13 cellular contexts compared by ENCODE assay signal in genomic region chr14:39097159-39097558, GRCh38. TPM values are rescaled to one million over a fixed set of nuclear protein-coding genes. Genes with fewer than 3 reads are reported as not detected.
DNase-seq lines count a peak whose midpoint lies in the region; ATAC-seq and TF ChIP-seq lines count a peak whose summit lies in the region.
"Had no signal": no experiment of that assay in that cellular context is flagged by ENCODE, and none has a peak within 500 bp of the region (broad histone marks: within the 10 kb centered on the region; RNA-seq: fewer than 3 reads in every experiment).

No MANE protein-coding gene starts in this region.

- H3K36me3 Mint-ChIP-seq in activated T-helper 2 cell treated with anti-CD3 and anti-CD28 coated beads, Interferon-gamma antibody, Interleukin-2, Interleukin-4, amounts not matched to agents 10 μg/mL and 5 μg/mL and 100 μg/mL, durations not matched to agents 14 hours and 24 hours and 36 hours (ENCODE audit: low read depth): peaks cover 40% of the 10 kb centered on the region

- peak overlapping the region; percentile 80 for H3K27ac Mint-ChIP-seq in activated T-helper 2 cell treated with anti-CD3 and anti-CD28 coated beads, Interferon-gamma antibody, Interleukin-2, Interleukin-4, amounts not matched to agents 10 μg/mL and 5 μg/mL and 100 μg/mL, durations not matched to agents 14 hours and 24 hours and 36 hours

- no peak overlapping the region for H3K4me3 ChIP-seq in right atrium auricular region
- no peak overlapping the region for H3K4me3 ChIP-seq in thymus (ENCODE audit: low read length)
- no peak overlapping the region for H3K4me3 ChIP-seq in adrenal gland
- H3K4me3 ChIP-seq: dorsolateral prefrontal cortex had no signal

- peaks cover 36% of the 10 kb centered on the region for H3K36me3 ChIP-seq in right atrium auricular region
- H3K36me3 ChIP-seq in thymus (ENCODE audit: control insufficient read depth, insufficient read depth): peaks cover 6% of the 10 kb centered on the region
- H3K36me3 ChIP-seq in adrenal gland (replicated peaks in 1 of 2): peaks cover 0 to 36% of the 10 kb centered on the region in 2 donors

- H3K27me3 ChIP-seq in right atrium auricular region: no peaks in the 10 kb centered on the region
- no peaks in the 10 kb centered on the region for H3K27me3 ChIP-seq in thymus (ENCODE audit: control insufficient read depth, insufficient read depth)
- H3K27me3 ChIP-seq in adrenal gland: no peaks in the 10 kb centered on the region
- H3K27me3 ChIP-seq: dorsolateral prefrontal cortex had no signal

- TF ChIP-seq CTCF in right atrium auricular region (IDR thresholded peaks at IDR 0.05): no peak
- no peak for TF ChIP-seq CTCF in adrenal gland (IDR thresholded peaks at IDR 0.05)

- peak; percentile 20 for ATAC-seq in left ventricle myocardium superior

- peak overlapping the region; percentile 51 for H3K4me3 Mint-ChIP-seq in activated T-helper 2 cell treated with anti-CD3 and anti-CD28 coated beads, Interferon-gamma antibody, Interleukin-2, Interleukin-4, amounts not matched to agents 10 μg/mL and 5 μg/mL and 100 μg/mL, durations not matched to agents 14 hours and 24 hours and 36 hours (ENCODE audit: low read depth)

- H3K9me3 ChIP-seq in right atrium auricular region (no peaks in the 10 kb centered on the region), thymus (ENCODE audit: control insufficient read depth) (no peaks in the 10 kb centered on the region), adrenal gland (replicated peaks in 1 of 3) (peaks cover 0 to 4% (median 0%) of the 10 kb centered on the region in 3 donors)

- no peak for DNase-seq in left ventricle myocardium superior
- no peak for DNase-seq in right atrium auricular region (ENCODE audit: low spot score)
- DNase-seq in activated T-helper 2 cell treated with anti-CD3 and anti-CD28 coated beads, Interferon-gamma antibody, Interleukin-2, Interleukin-4, amounts not matched to agents 10 μg/mL and 5 μg/mL and 100 μg/mL, durations not matched to agents 14 hours and 24 hours and 36 hours (ENCODE audit: low spot score): no peak
- peak; percentile 49 for DNase-seq in iPS-NIHi7 (ENCODE audit: extremely low spot score)
- DNase-seq in NCI-H2227 (lab: John Stamatoyannopoulos, UW; ENCODE audit: unreplicated experiment): no peak
- DNase-seq in NCI-H345 treated with DMSO at 0.1 percent for 48 hours (lab: John Stamatoyannopoulos, UW; ENCODE audit: unreplicated experiment): no peak
- no peak for DNase-seq in adrenal gland
- DNase-seq: activated CD4-positive, CD25-positive, alpha-beta regulatory T cell; dorsolateral prefrontal cortex; Karpas-422; kidney had no signal

- 75% methylated on average over 3 of the region's 3 CpGs for WGBS in thymus
- 51 to 62% (median 55%) methylated on average over 3 of the region's 3 CpGs for WGBS in adrenal gland, 4 donors

- TF ChIP-seq POLR2A in adrenal gland (IDR thresholded peaks at IDR 0.05): no peak

- peaks cover 33% of the 10 kb centered on the region for H3K4me1 Mint-ChIP-seq in activated T-helper 2 cell treated with anti-CD3 and anti-CD28 coated beads, Interferon-gamma antibody, Interleukin-2, Interleukin-4, amounts not matched to agents 10 μg/mL and 5 μg/mL and 100 μg/mL, durations not matched to agents 14 hours and 24 hours and 36 hours (ENCODE audit: low read depth)

- peaks cover 0 to 34% of the 10 kb centered on the region in 2 donors for H3K4me1 ChIP-seq in right atrium auricular region
- H3K4me1 ChIP-seq in thymus (ENCODE audit: control insufficient read depth, insufficient read depth, low read length): no peaks in the 10 kb centered on the region
- peaks cover 0 to 31% of the 10 kb centered on the region in 2 donors for H3K4me1 ChIP-seq in adrenal gland (replicated peaks in 1 of 2)

- intact Hi-C loops in left ventricle myocardium superior (cut with micrococcal nuclease): no loop called here
- intact Hi-C loops in activated T-helper 2 cell treated with anti-CD3 and anti-CD28 coated beads, Interferon-gamma antibody, Interleukin-2, Interleukin-4, amounts not matched to agents 10 μg/mL and 5 μg/mL and 100 μg/mL, durations not matched to agents 14 hours and 24 hours and 36 hours (cut with micrococcal nuclease): loop anchor here (2.0 kb wide), 1 partner anchor 18 kb away; the partner anchor contains the start of gene GEMIN2
- intact Hi-C loops in adrenal gland (cut with DNase I): no loop called here

- H3K27ac ChIP-seq in right atrium auricular region (no peak overlapping the region), thymus (ENCODE audit: low read depth) (peak overlapping the region; percentile 46), adrenal gland (no peak overlapping the region)
- H3K27ac ChIP-seq: C4-2B had no signal

- no peaks in the 10 kb centered on the region for H3K27me3 Mint-ChIP-seq in activated T-helper 2 cell treated with anti-CD3 and anti-CD28 coated beads, Interferon-gamma antibody, Interleukin-2, Interleukin-4, amounts not matched to agents 10 μg/mL and 5 μg/mL and 100 μg/mL, durations not matched to agents 14 hours and 24 hours and 36 hours (ENCODE audit: low read depth)

- no peaks in the 10 kb centered on the region for H3K9me3 Mint-ChIP-seq in activated T-helper 2 cell treated with anti-CD3 and anti-CD28 coated beads, Interferon-gamma antibody, Interleukin-2, Interleukin-4, amounts not matched to agents 10 μg/mL and 5 μg/mL and 100 μg/mL, durations not matched to agents 14 hours and 24 hours and 36 hours

RNA-seq across cellular contexts. Expression of gene SEC23A, which starts 5.9 kb away (rescaled TPM):
- total RNA-seq in left ventricle myocardium superior (85.5 TPM), right atrium auricular region (100 to 1,000 TPM in 1 of 2 donors, 10 to 100 TPM in 1; 85.1 to 104 TPM), adrenal gland (100 to 1,000 TPM in 3 of 8 donors, 10 to 100 TPM in 5; 72.0 to 201 (median 98.1) TPM)
- total RNA-seq in activated T-helper 2 cell treated with anti-CD3 and anti-CD28 coated beads, Interferon-gamma antibody, Interleukin-2, Interleukin-4, amounts not matched to agents 10 μg/mL and 5 μg/mL and 100 μg/mL, durations not matched to agents 14 hours and 24 hours and 36 hours: 76.4 and 86.7 TPM in 2 replicates
- polyA plus RNA-seq in thymus (20.9 TPM), adrenal gland (10 to 100 TPM; 10.9 to 86.2 (median 15.5) TPM)

RNA-seq across cellular contexts. Expression of gene GEMIN2, which starts 17.0 kb away (rescaled TPM):
- 7.7 TPM for total RNA-seq in left ventricle myocardium superior
- total RNA-seq in right atrium auricular region: 10 to 100 TPM in 1 of 2 donors, 1 to 10 TPM in 1; 5.2 to 12.2 TPM
- total RNA-seq in activated T-helper 2 cell treated with anti-CD3 and anti-CD28 coated beads, Interferon-gamma antibody, Interleukin-2, Interleukin-4, amounts not matched to agents 10 μg/mL and 5 μg/mL and 100 μg/mL, durations not matched to agents 14 hours and 24 hours and 36 hours: 22.0 and 22.1 TPM in 2 replicates
- polyA plus RNA-seq in thymus: 18.2 TPM
- 10 to 100 TPM in 4 of 8 donors, 1 to 10 TPM in 4; 1.1 to 18.4 (median 10.1) TPM for total RNA-seq in adrenal gland
- polyA plus RNA-seq in adrenal gland: 10 to 100 TPM in 1 of 3 donors, 1 to 10 TPM in 2; 6.6 to 12.4 (median 8.5) TPM
